Comparison of ENCODE assay signal across 9 cellular contexts in genomic region chr2:36246320-36246990, GRCh38.
A peak's percentile ranks its signal among the peaks of the same experiment; 100 is the strongest.
DNase-seq lines count a peak whose midpoint lies in the region; ATAC-seq and TF ChIP-seq lines count a peak whose summit lies in the region.
"Had no signal": no experiment of that assay in that cellular context is flagged by ENCODE, and none has a peak within 500 bp of the region (broad histone marks: within the 10 kb centered on the region; RNA-seq: fewer than 3 reads in every experiment).

No MANE protein-coding gene starts in this region.

- no peaks in the 10 kb centered on the region for H3K9me3 ChIP-seq in thymus (ENCODE audit: control insufficient read depth)

- H3K36me3 Mint-ChIP-seq in activated naive CD4-positive, alpha-beta T cell treated with anti-CD3 and anti-CD28 coated beads for 36 hours (ENCODE audit: low read depth): no peaks in the 10 kb centered on the region

- H3K27me3 ChIP-seq in thymus (ENCODE audit: control insufficient read depth, insufficient read depth): no peaks in the 10 kb centered on the region

- H3K27ac ChIP-seq in thymus (ENCODE audit: low read depth) (peak overlapping the region; percentile 60), caudate nucleus (ENCODE audit: low read depth, low read length) (no peak overlapping the region)

- H3K27me3 Mint-ChIP-seq in activated naive CD4-positive, alpha-beta T cell treated with anti-CD3 and anti-CD28 coated beads for 36 hours (ENCODE audit: low read depth): no peaks in the 10 kb centered on the region

- no peak for DNase-seq in activated naive CD4-positive, alpha-beta T cell treated with anti-CD3 and anti-CD28 coated beads for 36 hours
- DNase-seq in activated naive CD4-positive, alpha-beta T cell treated with Interleukin-2 at 50 U/mL for 16 hours: no peak
- peak; percentile 48 for DNase-seq in RPMI8226
- DNase-seq in stimulated activated CD4-positive, alpha-beta T cell treated with anti-CD3 and anti-CD28 coated beads, Interleukin-1b, Interleukin-23, amount 100 ng/mL, for 48 hours: no peak
- DNase-seq in caudate nucleus (lab: John Stamatoyannopoulos, UW): no peak
- DNase-seq: NCI-H526 treated with DMSO at 0.1 percent for 48 hours had no signal

- H3K4me1 ChIP-seq in thymus (ENCODE audit: control insufficient read depth, insufficient read depth, low read length): peaks cover 32% of the 10 kb centered on the region

- 5% methylated on average over 2 of the region's 2 CpGs for WGBS in thymus

- peaks cover 59% of the 10 kb centered on the region for H3K4me1 Mint-ChIP-seq in activated naive CD4-positive, alpha-beta T cell treated with anti-CD3 and anti-CD28 coated beads for 36 hours (ENCODE audit: low read depth)

- intact Hi-C loops in activated naive CD4-positive, alpha-beta T cell treated with anti-CD3 and anti-CD28 coated beads for 36 hours (cut with micrococcal nuclease): loop anchor here (1.0 to 10.0 kb wide), 12 partner anchors 31 to 1626 kb away; no protein-coding TSS in a partner anchor

- no peaks in the 10 kb centered on the region for H3K36me3 ChIP-seq in thymus (ENCODE audit: control insufficient read depth, insufficient read depth)

- CTCF ChIA-PET in activated naive CD4-positive, alpha-beta T cell treated with anti-CD3 and anti-CD28 coated beads for 36 hours (lab: Charles Lee): interaction anchor here (1.0 kb wide), 1 partner anchor 92 kb away, joined by 4 read pairs; no protein-coding TSS in a partner anchor

- no peaks in the 10 kb centered on the region for H3K9me3 Mint-ChIP-seq in activated naive CD4-positive, alpha-beta T cell treated with anti-CD3 and anti-CD28 coated beads for 36 hours

- peak overlapping the region; percentile 72 for H3K27ac Mint-ChIP-seq in activated naive CD4-positive, alpha-beta T cell treated with anti-CD3 and anti-CD28 coated beads for 36 hours

- ATAC-seq in HG02973 (IDR thresholded peaks at IDR 0.05; ENCODE audit: unreplicated experiment): peak; percentile 88
- no peak for ATAC-seq in SK-N-SH treated with all-trans-retinoic acid at 6 μM for 48 hours

- peak overlapping the region; percentile 24 for H3K4me3 Mint-ChIP-seq in activated naive CD4-positive, alpha-beta T cell treated with anti-CD3 and anti-CD28 coated beads for 36 hours

- no peak overlapping the region for H3K4me3 ChIP-seq in thymus (ENCODE audit: low read length)

TF ChIP-seq in SK-N-SH treated with all-trans-retinoic acid at 6 μM for 48 hours, 23 proteins besides CTCF, POLR2A, EP300 and RAD21:
- TF ChIP-seq ARNTL (CRISPR knock-in tag; IDR thresholded peaks at IDR 0.05; ENCODE audit: borderline replicate concordance, low read depth) (no peak), PPARA (CRISPR knock-in tag; IDR thresholded peaks at IDR 0.05; ENCODE audit: borderline replicate concordance) (no peak), ESRRG (CRISPR knock-in tag; IDR thresholded peaks at IDR 0.05) (no peak), BACH2 (CRISPR knock-in tag; IDR thresholded peaks at IDR 0.05; ENCODE audit: borderline replicate concordance) (no peak), TOX (CRISPR knock-in tag; IDR thresholded peaks at IDR 0.05; ENCODE audit: borderline replicate concordance) (no peak), GLIS3 (CRISPR knock-in tag; IDR thresholded peaks at IDR 0.05) (no peak), OSR1 (CRISPR knock-in tag; IDR thresholded peaks at IDR 0.05) (no peak), CREB5 (CRISPR knock-in tag; IDR thresholded peaks at IDR 0.05; ENCODE audit: low read depth) (no peak), RARB (CRISPR knock-in tag; IDR thresholded peaks at IDR 0.05) (no peak), ZNF565 (CRISPR knock-in tag; conservative IDR thresholded peaks at IDR 0.05; ENCODE audit: low read depth) (no peak), ZFP30 (CRISPR knock-in tag; IDR thresholded peaks at IDR 0.05) (no peak)
- TF ChIP-seq, protein P1, sequence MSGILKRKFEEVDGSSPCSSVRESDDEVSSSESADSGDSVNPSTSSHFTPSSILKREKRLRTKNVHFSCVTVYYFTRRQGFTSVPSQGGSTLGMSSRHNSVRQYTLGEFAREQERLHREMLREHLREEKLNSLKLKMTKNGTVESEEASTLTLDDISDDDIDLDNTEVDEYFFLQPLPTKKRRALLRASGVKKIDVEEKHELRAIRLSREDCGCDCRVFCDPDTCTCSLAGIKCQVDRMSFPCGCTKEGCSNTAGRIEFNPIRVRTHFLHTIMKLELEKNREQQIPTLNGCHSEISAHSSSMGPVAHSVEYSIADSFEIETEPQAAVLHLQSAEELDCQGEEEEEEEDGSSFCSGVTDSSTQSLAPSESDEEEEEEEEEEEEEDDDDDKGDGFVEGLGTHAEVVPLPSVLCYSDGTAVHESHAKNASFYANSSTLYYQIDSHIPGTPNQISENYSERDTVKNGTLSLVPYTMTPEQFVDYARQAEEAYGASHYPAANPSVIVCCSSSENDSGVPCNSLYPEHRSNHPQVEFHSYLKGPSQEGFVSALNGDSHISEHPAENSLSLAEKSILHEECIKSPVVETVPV (CRISPR knock-in tag; IDR thresholded peaks at IDR 0.05): no peak
- TF ChIP-seq, protein P2, sequence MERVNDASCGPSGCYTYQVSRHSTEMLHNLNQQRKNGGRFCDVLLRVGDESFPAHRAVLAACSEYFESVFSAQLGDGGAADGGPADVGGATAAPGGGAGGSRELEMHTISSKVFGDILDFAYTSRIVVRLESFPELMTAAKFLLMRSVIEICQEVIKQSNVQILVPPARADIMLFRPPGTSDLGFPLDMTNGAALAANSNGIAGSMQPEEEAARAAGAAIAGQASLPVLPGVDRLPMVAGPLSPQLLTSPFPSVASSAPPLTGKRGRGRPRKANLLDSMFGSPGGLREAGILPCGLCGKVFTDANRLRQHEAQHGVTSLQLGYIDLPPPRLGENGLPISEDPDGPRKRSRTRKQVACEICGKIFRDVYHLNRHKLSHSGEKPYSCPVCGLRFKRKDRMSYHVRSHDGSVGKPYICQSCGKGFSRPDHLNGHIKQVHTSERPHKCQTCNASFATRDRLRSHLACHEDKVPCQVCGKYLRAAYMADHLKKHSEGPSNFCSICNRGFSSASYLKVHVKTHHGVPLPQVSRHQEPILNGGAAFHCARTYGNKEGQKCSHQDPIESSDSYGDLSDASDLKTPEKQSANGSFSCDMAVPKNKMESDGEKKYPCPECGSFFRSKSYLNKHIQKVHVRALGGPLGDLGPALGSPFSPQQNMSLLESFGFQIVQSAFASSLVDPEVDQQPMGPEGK (CRISPR knock-in tag; IDR thresholded peaks at IDR 0.05; ENCODE audit: borderline replicate concordance): no peak
- TF ChIP-seq, protein P3, sequence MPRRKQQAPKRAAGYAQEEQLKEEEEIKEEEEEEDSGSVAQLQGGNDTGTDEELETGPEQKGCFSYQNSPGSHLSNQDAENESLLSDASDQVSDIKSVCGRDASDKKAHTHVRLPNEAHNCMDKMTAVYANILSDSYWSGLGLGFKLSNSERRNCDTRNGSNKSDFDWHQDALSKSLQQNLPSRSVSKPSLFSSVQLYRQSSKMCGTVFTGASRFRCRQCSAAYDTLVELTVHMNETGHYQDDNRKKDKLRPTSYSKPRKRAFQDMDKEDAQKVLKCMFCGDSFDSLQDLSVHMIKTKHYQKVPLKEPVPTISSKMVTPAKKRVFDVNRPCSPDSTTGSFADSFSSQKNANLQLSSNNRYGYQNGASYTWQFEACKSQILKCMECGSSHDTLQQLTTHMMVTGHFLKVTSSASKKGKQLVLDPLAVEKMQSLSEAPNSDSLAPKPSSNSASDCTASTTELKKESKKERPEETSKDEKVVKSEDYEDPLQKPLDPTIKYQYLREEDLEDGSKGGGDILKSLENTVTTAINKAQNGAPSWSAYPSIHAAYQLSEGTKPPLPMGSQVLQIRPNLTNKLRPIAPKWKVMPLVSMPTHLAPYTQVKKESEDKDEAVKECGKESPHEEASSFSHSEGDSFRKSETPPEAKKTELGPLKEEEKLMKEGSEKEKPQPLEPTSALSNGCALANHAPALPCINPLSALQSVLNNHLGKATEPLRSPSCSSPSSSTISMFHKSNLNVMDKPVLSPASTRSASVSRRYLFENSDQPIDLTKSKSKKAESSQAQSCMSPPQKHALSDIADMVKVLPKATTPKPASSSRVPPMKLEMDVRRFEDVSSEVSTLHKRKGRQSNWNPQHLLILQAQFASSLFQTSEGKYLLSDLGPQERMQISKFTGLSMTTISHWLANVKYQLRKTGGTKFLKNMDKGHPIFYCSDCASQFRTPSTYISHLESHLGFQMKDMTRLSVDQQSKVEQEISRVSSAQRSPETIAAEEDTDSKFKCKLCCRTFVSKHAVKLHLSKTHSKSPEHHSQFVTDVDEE (CRISPR knock-in tag; IDR thresholded peaks at IDR 0.05): no peak
